In the genomic region with DNA sequence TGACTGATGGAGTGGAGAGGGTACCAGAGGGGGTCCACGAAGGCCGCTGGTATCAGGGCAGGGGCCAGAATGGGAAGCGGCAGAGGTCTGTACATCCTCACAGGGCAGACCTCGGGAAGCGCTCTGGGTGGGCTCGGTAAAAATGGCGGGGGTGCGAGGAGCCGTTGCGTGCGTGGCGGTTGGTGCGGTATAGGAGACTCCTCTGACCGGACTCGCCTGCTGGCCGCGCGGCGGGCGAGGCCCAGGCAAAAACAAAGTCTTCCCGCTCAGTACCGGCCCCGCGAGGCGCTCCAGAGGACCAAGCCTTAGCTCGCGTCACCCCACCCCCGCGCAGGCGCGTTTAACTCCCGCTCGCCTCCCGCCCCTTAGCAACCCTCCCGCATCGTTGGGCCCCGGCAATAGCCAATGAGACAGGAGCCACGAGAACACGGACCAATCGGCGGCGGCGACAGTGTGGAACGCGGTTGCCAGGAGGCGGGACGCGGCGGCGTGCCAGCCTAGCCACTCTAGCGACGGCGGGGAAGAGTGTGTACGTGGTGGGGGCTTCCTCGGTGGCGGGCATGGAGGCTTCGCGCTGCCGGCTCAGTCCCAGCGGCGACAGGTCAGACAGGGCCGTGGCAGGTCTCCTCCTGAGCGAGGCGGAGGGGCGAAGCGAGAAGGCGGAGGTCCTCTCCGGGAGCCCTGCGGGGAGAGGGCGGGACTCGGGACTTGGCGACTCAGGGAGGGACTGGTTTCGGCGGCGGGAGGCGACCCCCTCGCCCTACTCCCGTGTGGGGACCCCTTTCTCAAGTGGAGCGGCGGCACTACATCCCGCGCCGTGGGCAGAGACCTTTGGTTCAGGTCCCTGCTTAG, we compare ENCODE assay signal across 8 cellular contexts. TPM values are rescaled to one million over a fixed set of nuclear protein-coding genes. Genes with fewer than 3 reads are reported as not detected.
DNase-seq lines count a peak whose midpoint lies in the region; ATAC-seq, FAIRE-seq and TF ChIP-seq lines count a peak whose summit lies in the region.

A gene with protein sequence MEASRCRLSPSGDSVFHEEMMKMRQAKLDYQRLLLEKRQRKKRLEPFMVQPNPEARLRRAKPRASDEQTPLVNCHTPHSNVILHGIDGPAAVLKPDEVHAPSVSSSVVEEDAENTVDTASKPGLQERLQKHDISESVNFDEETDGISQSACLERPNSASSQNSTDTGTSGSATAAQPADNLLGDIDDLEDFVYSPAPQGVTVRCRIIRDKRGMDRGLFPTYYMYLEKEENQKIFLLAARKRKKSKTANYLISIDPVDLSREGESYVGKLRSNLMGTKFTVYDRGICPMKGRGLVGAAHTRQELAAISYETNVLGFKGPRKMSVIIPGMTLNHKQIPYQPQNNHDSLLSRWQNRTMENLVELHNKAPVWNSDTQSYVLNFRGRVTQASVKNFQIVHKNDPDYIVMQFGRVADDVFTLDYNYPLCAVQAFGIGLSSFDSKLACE (plus strand): TSS at position 504 of the 852 bp plus-strand sequence. CDS start 57 bp downstream, at position 561.

- H4K20me1 ChIP-seq in H1 (replicated peaks in 1 of 2; ENCODE audit: control insufficient read depth in 1 of 2, insufficient read depth in 2 of 2, low read length in 2 of 2): peaks cover 0 to 3% of the 10 kb centered on the region in 2 experiments

- H2BK20ac ChIP-seq in H1 (ENCODE audit: low read length): no peak within 1 kb of the TSS

- H3K4me1 Mint-ChIP-seq in memory B cell: peaks cover 12% of the 10 kb centered on the region

- CTCF ChIA-PET in H1 (lab: Charles Lee; ENCODE audit: partially characterized antibody): interaction anchor here (0.9 to 15.6 kb wide), 8 partner anchors 11 to 143 kb away, joined by 3 to 143 read pairs (median 4); no protein-coding TSS in a partner anchor

- peak within 1 kb of the TSS; percentile 71 to 88 (median 86) for H3K4me3 ChIP-seq in H1 (ENCODE audit: extremely low read depth in 1 of 4, insufficient read depth in 2 of 4, low read depth in 3 of 4, low read length in 4 of 4)

- TF ChIP-seq RAD21 in H1 (IDR thresholded peaks at IDR 0.05 in 1 of 2, conservative IDR thresholded peaks at IDR 0.05 in 1 of 2; ENCODE audit: low read depth in 2 of 2, low read length in 2 of 2): no peak

- H3K79me2 ChIP-seq in H1 (ENCODE audit: control insufficient read depth in 1 of 2, insufficient read depth in 2 of 2, low read length in 2 of 2): peaks cover 0 to 12% of the 10 kb centered on the region in 2 experiments; a peak in 3 of 4 replicates

- TF ChIP-seq EP300 in H1 (IDR thresholded peaks at IDR 0.05; ENCODE audit: borderline replicate concordance in 1 of 2, low read depth in 2 of 2, low read length in 2 of 2): no peak

- peak within 1 kb of the TSS; percentile 8 for H4K91ac ChIP-seq in H1 (replicated peaks; ENCODE audit: insufficient read length, low read length)

- no peaks in the 10 kb centered on the region for H3K27me3 ChIP-seq in H1 (replicated peaks in 1 of 4; ENCODE audit: control insufficient read depth in 3 of 4, extremely low read depth in 1 of 4, insufficient read depth in 3 of 4, low read length in 3 of 4)

- peak within 1 kb of the TSS; percentile 79; the same call in 1 of the 2 replicates for H2BK5ac ChIP-seq in H1 (ENCODE audit: low read depth, low read length)

- no peak within 1 kb of the TSS for H2BK12ac ChIP-seq in H1 (ENCODE audit: low read depth, low read length)

- H3K18ac ChIP-seq in H1 (ENCODE audit: extremely low read depth, low read length): peak within 1 kb of the TSS; percentile 95

- peaks cover 6% of the 10 kb centered on the region for H3K36me3 Mint-ChIP-seq in memory B cell

- H3K9ac ChIP-seq in H1 (replicated peaks in 1 of 4; ENCODE audit: extremely low read depth in 1 of 4, low read depth in 3 of 4, low read length in 3 of 4): peak within 1 kb of the TSS in 3 of 4 experiments; percentile 68 to 78 (median 76); a peak in 6 of 7 replicates

- H2BK120ac ChIP-seq in H1 (replicated peaks; ENCODE audit: low read depth, low read length): no peak within 1 kb of the TSS

- peak within 1 kb of the TSS; percentile 57; the same call in 1 of the 2 replicates for H3K27ac ChIP-seq in H1 (ENCODE audit: low read depth, low read length)

- H2AK5ac ChIP-seq in H1 (ENCODE audit: low read depth, low read length): no peak within 1 kb of the TSS; the same call in 1 of the 2 replicates

- 1% methylated on average over 52 of the region's 83 CpGs; no CpG with 5 or more reads in 1 of the 2 experiments for WGBS in H1 (ENCODE audit: extremely low coverage in 1 of 2, insufficient coverage in 1 of 2, insufficient read length in 1 of 2, insufficient replicate concordance in 2 of 2, low coverage in 1 of 2, low lambda C conversion rate in 2 of 2, missing lambda C conversion rate in 1 of 2), 2 experiments

- peaks cover 8 to 27% (median 18%) of the 10 kb centered on the region in 4 experiments for H3K36me3 ChIP-seq in H1 (ENCODE audit: control insufficient read depth in 2 of 4, insufficient read depth in 4 of 4, low read length in 3 of 4)

- ATAC-seq in GM19467 (IDR thresholded peaks at IDR 0.05; ENCODE audit: unreplicated experiment) (peak; percentile 97), memory B cell (ENCODE audit: low read depth) (peak; percentile 97)

- peak within 1 kb of the TSS; percentile 82 for H3K56ac ChIP-seq in H1 (replicated peaks; ENCODE audit: insufficient read length, low read depth, low read length)

- no peaks in the 10 kb centered on the region; the same call in 1 of the 2 replicates for H3K23me2 ChIP-seq in H1 (ENCODE audit: low read depth, low read length)

- H2AFZ ChIP-seq in H1 (ENCODE audit: low read length): peak within 1 kb of the TSS; percentile 56; the same call in 1 of the 2 replicates

- peak within 1 kb of the TSS; percentile 73 for H4K5ac ChIP-seq in H1 (ENCODE audit: insufficient read length, low read depth, low read length)

- H3K4ac ChIP-seq in H1 (replicated peaks; ENCODE audit: insufficient read length, low read depth, low read length): no peak within 1 kb of the TSS

- peak within 1 kb of the TSS; percentile 88 for H3K27ac Mint-ChIP-seq in memory B cell

- H3K9me3 ChIP-seq in H1 (ENCODE audit: insufficient read depth in 2 of 2, low read depth in 1 of 2, low read length in 1 of 2): no peaks in the 10 kb centered on the region

- H3K4me1 ChIP-seq in H1 (replicated peaks in 1 of 4; ENCODE audit: control insufficient read depth in 3 of 4, insufficient read depth in 4 of 4, low read length in 3 of 4): peaks cover 0 to 3% (median 2%) of the 10 kb centered on the region in 4 experiments; a peak in 3 of 7 replicates

- DNase-seq in CMK (ENCODE audit: low read depth): peak; percentile 85
- DNase-seq in HS-27A (ENCODE audit: low read depth): peak; percentile 98
- DNase-seq in NK-92 (lab: John Stamatoyannopoulos, UW; ENCODE audit: unreplicated experiment): peak; percentile 86
- peak; percentile 93 to 94 (median 94) for DNase-seq in activated CD8-positive, alpha-beta memory T cell treated with anti-CD3 and anti-CD28 coated beads for 48 hours (ENCODE audit: low read depth in 2 of 3, low spot score in 2 of 3)
- peak; percentile 78 to 98 for DNase-seq in H1 (ENCODE audit: low read depth in 1 of 2, low spot score in 2 of 2)
- DNase-seq in memory B cell (ENCODE audit: low spot score in 2 of 2): peak; percentile 96 to 97
- peak; percentile 96 for DNase-seq in stimulated activated CD8-positive, alpha-beta memory T cell treated with anti-CD3 and anti-CD28 coated beads, Interleukin-12 subunit alpha, Interleukin-12 subunit beta, amount 100 ng/mL, for 24 hours (ENCODE audit: extremely low read depth)

- no peak for TF ChIP-seq CTCF in H1 (IDR thresholded peaks at IDR 0.05; ENCODE audit: control extremely low read depth in 1 of 3, insufficient read depth in 1 of 3, low read depth in 1 of 3, low read length in 3 of 3)

- H2BK15ac ChIP-seq in H1 (ENCODE audit: low read length): 0 out of 2 replicates have a peak within 1 kb of the TSS, but pooled peaks have one; percentile 65

- H3K9me3 Mint-ChIP-seq in memory B cell: no peaks in the 10 kb centered on the region

- 0 out of 2 replicates have a peak, but pooled peaks cover 2% of the 10 kb centered on the region for H3K79me1 ChIP-seq in H1 (ENCODE audit: low read depth, low read length)

- H4K8ac ChIP-seq in H1 (ENCODE audit: extremely low read depth, insufficient read depth, low read length): peak within 1 kb of the TSS; percentile 83

- H3K14ac ChIP-seq in H1 (ENCODE audit: insufficient read length): no peak within 1 kb of the TSS

- peak in 1 of 2 experiments; percentile 74; a peak in 2 of 3 replicates for TF ChIP-seq POLR2A in H1 (IDR thresholded peaks at IDR 0.05; ENCODE audit: control extremely low read depth in 1 of 2, low read depth in 2 of 2, low read length in 2 of 2)

- H3K27me3 Mint-ChIP-seq in memory B cell: no peaks in the 10 kb centered on the region

- peak within 1 kb of the TSS; percentile 85 for H3K4me2 ChIP-seq in H1 (ENCODE audit: insufficient read depth in 1 of 2, low read depth in 2 of 2, low read length in 2 of 2)

- POLR2A ChIA-PET in H1 (lab: Charles Lee; ENCODE audit: partially characterized antibody): interaction anchor here (0.6 to 2.7 kb wide), 20 partner anchors 10 to 166 kb away, joined by 3 to 26 read pairs (median 4); partner anchors contain the start of genes FOXM1, NRIP2 and RHNO1

- H3K4me3 Mint-ChIP-seq in memory B cell: peak within 1 kb of the TSS; percentile 94

- FAIRE-seq in H1 (lab: Jason Lieb, UNC): no peak

- H3K23ac ChIP-seq in H1 (ENCODE audit: insufficient read length): peak within 1 kb of the TSS; percentile 3

TF ChIP-seq in H1, 55 proteins besides CTCF, POLR2A, EP300 and RAD21 (continues in another document):
- TF ChIP-seq CREB1 (IDR thresholded peaks at IDR 0.05): peak; percentile 67
- TF ChIP-seq NANOG (IDR thresholded peaks at IDR 0.05; ENCODE audit: insufficient read depth, low read depth, low read length, poor library complexity, severe bottlenecking): no peak
- TF ChIP-seq SUZ12 (IDR thresholded peaks at IDR 0.05; ENCODE audit: low read length): no peak
- TF ChIP-seq PHF8 (conservative IDR thresholded peaks at IDR 0.05; ENCODE audit: low read depth, low read length): peak; percentile 59
- no peak for TF ChIP-seq KDM5A (IDR thresholded peaks at IDR 0.05; ENCODE audit: low read length)

RNA-seq across cellular contexts. Expression of the gene that starts here (rescaled TPM):
- total RNA-seq in H1 (2021; fragmentation: NEBNext Ultra II Directional; extraction: Animal tissue kit (Norgen Biotek cat#: 25700)): 18.4 and 21.7 TPM in 2 replicates
- polyA plus RNA-seq in H1 (2011; rRNA removed): 19.3 and 21.2 TPM in 2 replicates
- 18.5 TPM for polyA plus RNA-seq in H1 (2011; cell fraction: cytosol; rRNA removed)
- polyA plus RNA-seq in H1 (2011; cell fraction: nucleus; rRNA removed): 21.2 TPM
- polyA plus RNA-seq in H1 (2012, experiment 1 of 2): 19.8 to 22.0 TPM (median 21.5 TPM) in 4 replicates
- 8.8 TPM for polyA plus RNA-seq in H1 (2012, experiment 2 of 2)
- 22.4 TPM for polyA plus RNA-seq in H1 (2013, experiment 1 of 2)
- polyA plus RNA-seq in H1 (2013, experiment 2 of 2): 21.2 TPM
- 16.1 and 17.4 TPM in 2 replicates for polyA minus RNA-seq in H1 (2011; rRNA and poly(A)+ RNA removed)
- polyA minus RNA-seq in H1 (2011; cell fraction: cytosol; rRNA and poly(A)+ RNA removed): 9.6 TPM
- 6.7 TPM for polyA minus RNA-seq in H1 (2011; cell fraction: nucleus; rRNA and poly(A)+ RNA removed)

Comparison
In these comparisons a context has a peak if more than half of its experiments do, and no peak if none do; other contexts are left out.
1. Peak in every context shown above with its lines: DNase-seq, ATAC-seq, H3K4me3 ChIP-seq and H3K27ac ChIP-seq.